ENCODE assay signal across 11 cellular contexts in genomic region chr2:188786368-188786781, GRCh38.
DNase-seq lines count a peak whose midpoint lies in the region; ATAC-seq, FAIRE-seq and TF ChIP-seq lines count a peak whose summit lies in the region.
"Had no signal": no experiment of that assay in that cellular context is flagged by ENCODE, and none has a peak within 500 bp of the region (broad histone marks: within the 10 kb centered on the region; RNA-seq: fewer than 3 reads in every experiment).

No MANE protein-coding gene starts in this region.

- no peaks in the 10 kb centered on the region for H3K9me1 ChIP-seq in keratinocyte (ENCODE audit: control insufficient read depth, extremely low read depth, insufficient read depth, low read length)

- H3K27ac Mint-ChIP-seq in GM23338: no peak overlapping the region
- H3K27ac Mint-ChIP-seq in CD8-positive, alpha-beta memory T cell: no peak overlapping the region
- H3K27ac Mint-ChIP-seq: stimulated activated naive CD8-positive, alpha-beta T cell treated with anti-CD3 and anti-CD28 coated beads, Interleukin-15, amount 100 ng/mL, for 72 hours had no signal

- H3K27me3 Mint-ChIP-seq in GM23338 (ENCODE audit: insufficient read depth, low read depth, poor library complexity): no peaks in the 10 kb centered on the region
- H3K27me3 Mint-ChIP-seq in CD8-positive, alpha-beta memory T cell: no peaks in the 10 kb centered on the region
- H3K27me3 Mint-ChIP-seq: stimulated activated naive CD8-positive, alpha-beta T cell treated with anti-CD3 and anti-CD28 coated beads, Interleukin-15, amount 100 ng/mL, for 72 hours had no signal

- no peaks in the 10 kb centered on the region; the same call in 1 of the 2 replicates for H3K4me1 ChIP-seq in HUES6 (ENCODE audit: control insufficient read depth, insufficient read depth, low read length)
- H3K4me1 ChIP-seq in breast epithelium: no peaks in the 10 kb centered on the region
- H3K4me1 ChIP-seq in keratinocyte (ENCODE audit: control insufficient read depth, extremely low read depth, insufficient read depth, low read length): peaks cover 12% of the 10 kb centered on the region
- peaks cover 6% of the 10 kb centered on the region for H3K4me1 ChIP-seq in stomach smooth muscle (ENCODE audit: control insufficient read depth, insufficient read depth, low read length)
- peaks cover 19% of the 10 kb centered on the region for H3K4me1 ChIP-seq in SJCRH30
- no peaks in the 10 kb centered on the region for H3K4me1 ChIP-seq in GM23338 (ENCODE audit: insufficient read depth)
- H3K4me1 ChIP-seq in CD8-positive, alpha-beta memory T cell (ENCODE audit: insufficient read depth, low read length): no peaks in the 10 kb centered on the region

- intact Hi-C loops in breast epithelium (cut with DNase I; ENCODE audit: low total_unique reads): no loop called here

- H3K9me2 ChIP-seq in GM23338 (ENCODE audit: insufficient read depth): 0 out of 2 replicates have a peak, but pooled peaks cover 5% of the 10 kb centered on the region

- CTCF ChIA-PET in CD8-positive, alpha-beta memory T cell (lab: Charles Lee): no interaction called here

- H3K4me3 Mint-ChIP-seq in GM23338: no peak overlapping the region
- no peak overlapping the region for H3K4me3 Mint-ChIP-seq in CD8-positive, alpha-beta memory T cell
- H3K4me3 Mint-ChIP-seq: stimulated activated naive CD8-positive, alpha-beta T cell treated with anti-CD3 and anti-CD28 coated beads, Interleukin-15, amount 100 ng/mL, for 72 hours had no signal

- H3K9ac ChIP-seq in HUES6 (ENCODE audit: low read length) (no peak overlapping the region), keratinocyte (ENCODE audit: control insufficient read depth, extremely low read depth, insufficient read depth, low read length) (no peak overlapping the region), stomach smooth muscle (ENCODE audit: low read length in 2 of 2) (peak overlapping the region in 1 of 2 donors; percentile 36)

- H4K20me1 ChIP-seq in keratinocyte (ENCODE audit: control insufficient read depth, extremely low read depth, insufficient read depth, low read length): no peaks in the 10 kb centered on the region
- H4K20me1 ChIP-seq in GM23338 (replicated peaks; ENCODE audit: insufficient read depth): no peaks in the 10 kb centered on the region

- POLR2A ChIA-PET in CD8-positive, alpha-beta memory T cell (lab: Charles Lee): no interaction called here

- H3K9me3 ChIP-seq in HUES6 (ENCODE audit: control insufficient read depth, insufficient read depth, low read depth, low read length) (no peaks in the 10 kb centered on the region), breast epithelium (no peaks in the 10 kb centered on the region), keratinocyte (ENCODE audit: control insufficient read depth, low read depth, low read length) (no peaks in the 10 kb centered on the region), stomach smooth muscle (ENCODE audit: control insufficient read depth in 2 of 2, low read length in 2 of 2) (no peaks in the 10 kb centered on the region), SJCRH30 (replicated peaks) (no peaks in the 10 kb centered on the region)
- no peaks in the 10 kb centered on the region for H3K9me3 ChIP-seq in CD8-positive, alpha-beta memory T cell (ENCODE audit: low read length)

- H3K36me3 ChIP-seq in HUES6 (ENCODE audit: control insufficient read depth, insufficient read depth, low read length): no peaks in the 10 kb centered on the region
- H3K36me3 ChIP-seq in breast epithelium: no peaks in the 10 kb centered on the region
- H3K36me3 ChIP-seq in keratinocyte (ENCODE audit: control insufficient read depth in 2 of 2, extremely low read depth in 1 of 2, insufficient read depth in 2 of 2, low read length in 2 of 2): no peaks in the 10 kb centered on the region
- no peaks in the 10 kb centered on the region for H3K36me3 ChIP-seq in stomach smooth muscle (ENCODE audit: control insufficient read depth in 2 of 2, insufficient read depth in 2 of 2, low read length in 2 of 2)
- no peaks in the 10 kb centered on the region for H3K36me3 ChIP-seq in SJCRH30
- no peaks in the 10 kb centered on the region for H3K36me3 ChIP-seq in GM23338 (ENCODE audit: insufficient read depth)
- H3K36me3 ChIP-seq in CD8-positive, alpha-beta memory T cell (ENCODE audit: insufficient read depth, low read length): no peaks in the 10 kb centered on the region

- no peak for ATAC-seq in GM23338
- ATAC-seq: stimulated activated naive CD8-positive, alpha-beta T cell treated with anti-CD3 and anti-CD28 coated beads, Interleukin-15, amount 100 ng/mL, for 72 hours had no signal

- H3K4me3 ChIP-seq in HUES6 (ENCODE audit: low read depth, low read length) (no peak overlapping the region), breast epithelium (no peak overlapping the region), keratinocyte (ENCODE audit: control insufficient read depth in 2 of 3, extremely low read depth in 1 of 3, insufficient read depth in 2 of 3, low read depth in 1 of 3, low read length in 3 of 3) (no peak overlapping the region), stomach smooth muscle (ENCODE audit: low read length in 2 of 2) (peak overlapping the region; percentile 10 to 36), SJCRH30 (no peak overlapping the region), GM23338 (no peak overlapping the region)
- no peak overlapping the region for H3K4me3 ChIP-seq in CD8-positive, alpha-beta memory T cell (ENCODE audit: low read length)

- H3K27ac ChIP-seq in HUES6 (ENCODE audit: low read depth, low read length) (0 out of 2 replicates have a peak overlapping the region, but pooled peaks have one; percentile 57), breast epithelium (peak overlapping the region; percentile 29 to 82), keratinocyte (ENCODE audit: control insufficient read depth, insufficient read depth, low read length) (no peak overlapping the region), stomach smooth muscle (ENCODE audit: low read length) (peak overlapping the region; percentile 82), SJCRH30 (no peak overlapping the region), GM23338 (ENCODE audit: low read depth) (no peak overlapping the region)
- no peak overlapping the region for H3K27ac ChIP-seq in CD8-positive, alpha-beta memory T cell (ENCODE audit: low read depth, low read length)

- H3K36me3 Mint-ChIP-seq in GM23338 (ENCODE audit: low read depth): no peaks in the 10 kb centered on the region
- H3K36me3 Mint-ChIP-seq in CD8-positive, alpha-beta memory T cell: no peaks in the 10 kb centered on the region

- H2AFZ ChIP-seq in keratinocyte (ENCODE audit: control insufficient read depth, low read length) (peak overlapping the region; percentile 5), GM23338 (no peak overlapping the region; the same call in 1 of the 2 replicates)

- H3K27me3 ChIP-seq in HUES6 (ENCODE audit: control insufficient read depth, insufficient read depth, low read length) (no peaks in the 10 kb centered on the region), breast epithelium (no peaks in the 10 kb centered on the region), keratinocyte (ENCODE audit: control insufficient read depth, extremely low read depth, insufficient read depth, low read length) (no peaks in the 10 kb centered on the region), stomach smooth muscle (ENCODE audit: control insufficient read depth in 1 of 2, insufficient read depth in 2 of 2, low read length in 2 of 2) (no peaks in the 10 kb centered on the region), SJCRH30 (no peaks in the 10 kb centered on the region), GM23338 (ENCODE audit: insufficient read depth) (no peaks in the 10 kb centered on the region)
- H3K27me3 ChIP-seq in CD8-positive, alpha-beta memory T cell (ENCODE audit: insufficient read depth, low read length, poor library complexity, severe bottlenecking): no peaks in the 10 kb centered on the region

- H3K4me1 Mint-ChIP-seq in GM23338: no peaks in the 10 kb centered on the region; the same call in 2 of the 3 replicates
- H3K4me1 Mint-ChIP-seq in CD8-positive, alpha-beta memory T cell: no peaks in the 10 kb centered on the region
- H3K4me1 Mint-ChIP-seq: stimulated activated naive CD8-positive, alpha-beta T cell treated with anti-CD3 and anti-CD28 coated beads, Interleukin-15, amount 100 ng/mL, for 72 hours had no signal

- no peaks in the 10 kb centered on the region for H3F3A ChIP-seq in GM23338 (replicated peaks; ENCODE audit: low read depth)

- H3K79me2 ChIP-seq in keratinocyte (ENCODE audit: control insufficient read depth, insufficient read depth, low read length) (no peaks in the 10 kb centered on the region), GM23338 (replicated peaks; ENCODE audit: insufficient read depth) (no peaks in the 10 kb centered on the region)

- H3K4me2 ChIP-seq in keratinocyte (ENCODE audit: control insufficient read depth, extremely low read depth, insufficient read depth, low read depth, low read length) (peak overlapping the region; percentile 8), GM23338 (no peak overlapping the region)

- H3K9me3 Mint-ChIP-seq in GM23338: no peaks in the 10 kb centered on the region
- peaks cover 0 to 4% (median 0%) of the 10 kb centered on the region in 5 donors for H3K9me3 Mint-ChIP-seq in CD8-positive, alpha-beta memory T cell
- H3K9me3 Mint-ChIP-seq: stimulated activated naive CD8-positive, alpha-beta T cell treated with anti-CD3 and anti-CD28 coated beads, Interleukin-15, amount 100 ng/mL, for 72 hours had no signal

- TF ChIP-seq POLR2A in breast epithelium (IDR thresholded peaks at IDR 0.05): no peak

- dilution Hi-C loops in keratinocyte (cut with MboI; ENCODE audit: extremely low pct_ligation_motif_present, low sequenced_read_pairs): no loop called here

- DNase-seq in breast epithelium (ENCODE audit: low spot score in 2 of 2) (no peak), keratinocyte (ENCODE audit: low read depth, low spot score) (no peak), SJCRH30 (no peak), GM23338 (ENCODE audit: low spot score) (no peak), NCI-H524 treated with DMSO at 0.1 percent for 48 hours (lab: John Stamatoyannopoulos, UW) (no peak)
- no peak for DNase-seq in CD8-positive, alpha-beta memory T cell
- DNase-seq: activated T-cell treated with anti-CD3 and anti-CD28 coated beads, Interleukin-2, amount 50 U/mL, for 48 hours; stimulated activated naive CD8-positive, alpha-beta T cell treated with anti-CD3 and anti-CD28 coated beads, Interleukin-15, amount 100 ng/mL, for 72 hours had no signal

- TF ChIP-seq CTCF in breast epithelium (IDR thresholded peaks at IDR 0.05) (no peak), keratinocyte (optimal IDR thresholded peaks at IDR 0.05 in 1 of 3, IDR thresholded peaks at IDR 0.05 in 1 of 3, conservative IDR thresholded peaks at IDR 0.05 in 1 of 3; ENCODE audit: extremely low read depth in 1 of 3, insufficient read depth in 2 of 3, low read length in 3 of 3) (no peak), GM23338 (conservative IDR thresholded peaks at IDR 0.05; ENCODE audit: low read depth in 2 of 2) (no peak)

- FAIRE-seq in keratinocyte (lab: Jason Lieb, UNC): no peak
- FAIRE-seq: frontal cortex had no signal

TF ChIP-seq in GM23338, 12 proteins besides CTCF, POLR2A, EP300 and RAD21:
- TF ChIP-seq STAT1 (IDR thresholded peaks at IDR 0.05; ENCODE audit: unreplicated experiment): no peak
TF ChIP-seq in GM23338: peak in this region for 0.

Comparison
In these comparisons a context has a peak if more than half of its experiments do, and no peak if none do; other contexts are left out.
1. H3K27ac ChIP-seq: peak in HUES6 (single experiment), breast epithelium (2 of 2) and stomach smooth muscle (single experiment); none in keratinocyte (single experiment), SJCRH30 (single experiment), GM23338 (single experiment) and CD8-positive, alpha-beta memory T cell (single experiment).
2. H3K4me3 ChIP-seq: peak in stomach smooth muscle (2 of 2); none in HUES6 (single experiment), breast epithelium (0 of 3), keratinocyte (0 of 3), SJCRH30 (single experiment), GM23338 (single experiment) and CD8-positive, alpha-beta memory T cell (single experiment).